ENCODE assay signal across 19 cellular contexts in genomic region chr2:159262904-159263303, GRCh38.
"Had no signal": no experiment of that assay in that cellular context is flagged by ENCODE, and none has a peak within 500 bp of the region (broad histone marks: within the 10 kb centered on the region; RNA-seq: fewer than 3 reads in every experiment).

No MANE protein-coding gene starts in this region.

- H3K4me3 Mint-ChIP-seq: activated B cell treated with CpG ODN at 0.5 μM for 24 hours; activated CD4-positive, alpha-beta memory T cell treated with anti-CD3 and anti-CD28 coated beads, Interleukin-2, amount 10 ng/mL, durations not matched to agents 7 days and 5 days; activated naive CD4-positive, alpha-beta T cell treated with anti-CD3 and anti-CD28 coated beads, Interleukin-2, amount 10 ng/mL, durations not matched to agents 7 days and 5 days; activated naive CD8-positive, alpha-beta T cell treated with anti-CD3 and anti-CD28 coated beads, Interleukin-2, amount 50 U/mL, for 24 hours; dendritic cell treated with granulocyte-macrophage colony-stimulating factor and Interleukin-4, amounts not matched to agents 40 ng/mL and 50 ng/mL, for 4 days; naive thymus-derived CD4-positive, alpha-beta T cell had no signal

- H3K27ac ChIP-seq: esophagus squamous epithelium, ovary had no signal

- H3K36me3 ChIP-seq: ovary had no signal

- H3K9me3 Mint-ChIP-seq: activated B cell treated with CpG ODN at 0.5 μM for 24 hours; activated CD4-positive, alpha-beta memory T cell treated with anti-CD3 and anti-CD28 coated beads, Interleukin-2, amount 10 ng/mL, durations not matched to agents 7 days and 5 days; activated naive CD4-positive, alpha-beta T cell treated with anti-CD3 and anti-CD28 coated beads, Interleukin-2, amount 10 ng/mL, durations not matched to agents 7 days and 5 days; activated naive CD8-positive, alpha-beta T cell treated with anti-CD3 and anti-CD28 coated beads, Interleukin-2, amount 50 U/mL, for 24 hours; dendritic cell treated with granulocyte-macrophage colony-stimulating factor and Interleukin-4, amounts not matched to agents 40 ng/mL and 50 ng/mL, for 4 days; naive thymus-derived CD4-positive, alpha-beta T cell had no signal

- H3K4me1 Mint-ChIP-seq: activated B cell treated with CpG ODN at 0.5 μM for 24 hours; activated CD4-positive, alpha-beta memory T cell treated with anti-CD3 and anti-CD28 coated beads, Interleukin-2, amount 10 ng/mL, durations not matched to agents 7 days and 5 days; activated naive CD4-positive, alpha-beta T cell treated with anti-CD3 and anti-CD28 coated beads, Interleukin-2, amount 10 ng/mL, durations not matched to agents 7 days and 5 days; activated naive CD8-positive, alpha-beta T cell treated with anti-CD3 and anti-CD28 coated beads, Interleukin-2, amount 50 U/mL, for 24 hours had no signal

- H3K27ac Mint-ChIP-seq: activated B cell treated with CpG ODN at 0.5 μM for 24 hours; activated CD4-positive, alpha-beta memory T cell treated with anti-CD3 and anti-CD28 coated beads, Interleukin-2, amount 10 ng/mL, durations not matched to agents 7 days and 5 days; activated naive CD4-positive, alpha-beta T cell treated with anti-CD3 and anti-CD28 coated beads, Interleukin-2, amount 10 ng/mL, durations not matched to agents 7 days and 5 days; activated naive CD8-positive, alpha-beta T cell treated with anti-CD3 and anti-CD28 coated beads, Interleukin-2, amount 50 U/mL, for 24 hours; dendritic cell treated with granulocyte-macrophage colony-stimulating factor and Interleukin-4, amounts not matched to agents 40 ng/mL and 50 ng/mL, for 4 days; naive thymus-derived CD4-positive, alpha-beta T cell had no signal

- H3K27me3 ChIP-seq: esophagus squamous epithelium, ovary had no signal

- ATAC-seq: activated naive CD8-positive, alpha-beta T cell treated with anti-CD3 and anti-CD28 coated beads, Interleukin-2, amount 50 U/mL, for 24 hours; left lobe of liver; naive thymus-derived CD4-positive, alpha-beta T cell; SK-N-SH treated with all-trans-retinoic acid at 6 μM for 48 hours had no signal

- H3K4me3 ChIP-seq: esophagus squamous epithelium, ovary had no signal

- DNase-seq: activated B cell treated with CpG ODN at 0.5 μM for 24 hours; activated CD4-positive, alpha-beta memory T cell treated with anti-CD3 and anti-CD28 coated beads, Interleukin-2, amount 10 ng/mL, durations not matched to agents 7 days and 5 days; activated CD4-positive, alpha-beta T cell treated with anti-CD3 and anti-CD28 coated beads for 48 hours; activated naive CD4-positive, alpha-beta T cell treated with anti-CD3 and anti-CD28 coated beads, Interleukin-2, amount 10 ng/mL, durations not matched to agents 7 days and 5 days; activated naive CD8-positive, alpha-beta T cell treated with anti-CD3 and anti-CD28 coated beads, Interleukin-2, amount 50 U/mL, for 24 hours; activated T-cell treated with anti-CD3 and anti-CD28 coated beads, Interleukin-2, amount 50 U/mL, for 1 hour; effector CD8-positive, alpha-beta T cell; esophagus squamous epithelium; hippocampal formation; mammary epithelial cell; naive thymus-derived CD4-positive, alpha-beta T cell; ovary; stimulated activated CD8-positive, alpha-beta memory T cell treated with anti-CD3 and anti-CD28 coated beads, Interleukin-4, amount 100 ng/mL, for 48 hours; stimulated activated naive CD4-positive, alpha-beta T cell; T-helper 1 cell; T-helper 9 cell had no signal

- H3K4me1 ChIP-seq: esophagus squamous epithelium had no signal

- H3K27me3 Mint-ChIP-seq: activated B cell treated with CpG ODN at 0.5 μM for 24 hours; activated CD4-positive, alpha-beta memory T cell treated with anti-CD3 and anti-CD28 coated beads, Interleukin-2, amount 10 ng/mL, durations not matched to agents 7 days and 5 days; activated naive CD4-positive, alpha-beta T cell treated with anti-CD3 and anti-CD28 coated beads, Interleukin-2, amount 10 ng/mL, durations not matched to agents 7 days and 5 days; activated naive CD8-positive, alpha-beta T cell treated with anti-CD3 and anti-CD28 coated beads, Interleukin-2, amount 50 U/mL, for 24 hours; dendritic cell treated with granulocyte-macrophage colony-stimulating factor and Interleukin-4, amounts not matched to agents 40 ng/mL and 50 ng/mL, for 4 days; naive thymus-derived CD4-positive, alpha-beta T cell had no signal

- H3K9me3 ChIP-seq: esophagus squamous epithelium, ovary had no signal
